8 cellular contexts compared by ENCODE assay signal in genomic region chr1:175154595-175155472, GRCh38. TPM values are rescaled to one million over a fixed set of nuclear protein-coding genes. Genes with fewer than 3 reads are reported as not detected.
A peak's percentile ranks its signal among the peaks of the same experiment; 100 is the strongest.
DNase-seq lines count a peak whose midpoint lies in the region; ATAC-seq lines count a peak whose summit lies in the region.

No MANE protein-coding gene starts in this region.

- in situ Hi-C loops in SK-MEL-5 (cut with HindIII; ENCODE audit: low pct_unique_long_range_greater_than_20kb, low sequenced_read_pairs): no loop called here

- intact Hi-C loops in Right ventricle myocardium inferior (cut with DNase I): loop anchor here (2.0 to 5.0 kb wide), 4 partner anchors 38 to 917 kb away; partner anchors contain the start of gene KIAA0040

- ATAC-seq in Right ventricle myocardium inferior (peak; percentile 65), GM18870 (IDR thresholded peaks at IDR 0.05; ENCODE audit: unreplicated experiment) (no peak)

- DNase-seq in activated gamma-delta T cell treated with Interleukin-2 at 50 U/mL for 16 hours: peak; percentile 77
- DNase-seq in activated gamma-delta T cell (lab: John Stamatoyannopoulos, UW): no peak
- DNase-seq in LHCN-M2 (ENCODE audit: low read depth): peak; percentile 18
- DNase-seq in SK-MEL-5 (ENCODE audit: low read depth, low spot score): peak; percentile 70
- DNase-seq in activated naive CD4-positive, alpha-beta T cell (lab: John Stamatoyannopoulos, UW): peak; percentile 5 to 79 (median 64)
- peak; percentile 79 for DNase-seq in Right ventricle myocardium inferior (ENCODE audit: missing footprints)
- DNase-seq in putamen (ENCODE audit: low spot score): peak; percentile 10

RNA-seq across cellular contexts. Expression of gene KIAA0040, which starts 37.7 kb away (rescaled TPM):
- total RNA-seq in LHCN-M2 (2014; rRNA removed): not detected in 2 replicates
- polyA plus RNA-seq in LHCN-M2 (2012): 0.02 TPM
- 1.1 and 1.5 TPM in 2 replicates for total RNA-seq in SK-MEL-5 (2014; rRNA removed; shearing (Covaris generic))
- 2.2 and 2.3 TPM in 2 replicates for polyA plus RNA-seq in SK-MEL-5 (2015; cell fraction: cytosol; rRNA removed)
- 0.70 and 2.4 TPM in 2 replicates for polyA plus RNA-seq in SK-MEL-5 (2015; cell fraction: nucleus; rRNA removed)
- total RNA-seq in Right ventricle myocardium inferior: 22.8 TPM
